Comparison of ENCODE assay signal across 26 cellular contexts in the genomic region with DNA sequence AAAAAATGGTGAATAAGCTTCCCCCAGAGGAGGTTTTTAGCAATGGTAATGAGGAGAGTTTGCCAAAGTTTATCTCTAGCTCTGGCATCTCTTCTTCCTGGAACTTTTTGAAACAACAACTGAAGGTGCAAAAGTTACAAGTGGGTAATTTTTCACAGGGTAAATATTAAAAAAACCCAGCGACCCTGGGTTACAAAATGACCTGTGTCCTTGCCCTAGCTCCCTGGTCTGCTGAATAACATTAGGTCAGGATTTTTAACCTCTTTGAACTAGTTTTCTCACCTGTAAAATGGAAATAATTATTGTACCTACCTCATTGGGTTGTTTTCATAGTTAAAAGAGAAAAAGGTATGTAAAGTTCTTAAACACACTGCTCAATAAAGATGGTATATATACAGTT.
"Had no signal": no experiment of that assay in that cellular context is flagged by ENCODE, and none has a peak within 500 bp of the region (broad histone marks: within the 10 kb centered on the region; RNA-seq: fewer than 3 reads in every experiment).

No MANE protein-coding gene starts in this region.

- DNase-seq: activated B cell treated with CpG ODN at 0.5 μM for 24 hours; activated CD4-positive, alpha-beta T cell treated with anti-CD3 and anti-CD28 coated beads for 1 hour; activated CD4-positive, alpha-beta T cell treated with anti-CD3 and anti-CD28 coated beads, Interleukin-2, amount 10 ng/mL, durations not matched to agents 24 days and 14 days; activated CD4-positive, alpha-beta T cell treated with anti-CD3 and anti-CD28 coated beads, Interleukin-2, amount 50 U/mL, for 48 hours; activated CD8-positive, alpha-beta memory T cell treated with anti-CD3 and anti-CD28 coated beads for 24 hours; activated effector memory CD4-positive, alpha-beta T cell treated with anti-CD3 and anti-CD28 coated beads, Interleukin-2, amount 50 U/mL, for 16 hours; activated naive CD4-positive, alpha-beta T cell treated with Interleukin-2 at 50 U/mL for 16 hours; activated naive CD8-positive, alpha-beta T cell treated with anti-CD3 and anti-CD28 coated beads, Interleukin-2, amount 50 U/mL, for 24 hours; activated T-cell treated with anti-CD3 and anti-CD28 coated beads, Interleukin-2, amount 50 U/mL, for 4 hours; amygdala; Karpas-422; MM.1S; NCI-H1105; NCI-H1436; NCI-H1694 treated with DMSO at 0.1 percent for 48 hours; NCI-H2029 treated with DMSO at 0.1 percent for 48 hours; NCI-H345; NCI-H510A; NCI-H526 treated with DMSO at 0.1 percent for 48 hours; SHP77; T-helper 17 cell; T-helper 9 cell had no signal

- H3K27me3 ChIP-seq: brain microvascular endothelial cell, SJSA1 had no signal

- H3K4me3 ChIP-seq: K562, SJSA1 had no signal

- H3K36me3 ChIP-seq: brain microvascular endothelial cell, SJSA1 had no signal

- ATAC-seq: activated naive CD4-positive, alpha-beta T cell treated with anti-CD3 and anti-CD28 coated beads, Interleukin-2, amount 50 U/mL, for 72 hours; activated naive CD8-positive, alpha-beta T cell treated with anti-CD3 and anti-CD28 coated beads, Interleukin-2, amount 50 U/mL, for 24 hours; activated T-cell treated with anti-CD3 and anti-CD28 coated beads, Interleukin-2, amount 50 U/mL, for 4 hours; K562; T-helper 17 cell had no signal

- H3K27ac ChIP-seq: brain microvascular endothelial cell, SJSA1 had no signal
